27 cellular contexts compared by ENCODE assay signal in the genomic region with DNA sequence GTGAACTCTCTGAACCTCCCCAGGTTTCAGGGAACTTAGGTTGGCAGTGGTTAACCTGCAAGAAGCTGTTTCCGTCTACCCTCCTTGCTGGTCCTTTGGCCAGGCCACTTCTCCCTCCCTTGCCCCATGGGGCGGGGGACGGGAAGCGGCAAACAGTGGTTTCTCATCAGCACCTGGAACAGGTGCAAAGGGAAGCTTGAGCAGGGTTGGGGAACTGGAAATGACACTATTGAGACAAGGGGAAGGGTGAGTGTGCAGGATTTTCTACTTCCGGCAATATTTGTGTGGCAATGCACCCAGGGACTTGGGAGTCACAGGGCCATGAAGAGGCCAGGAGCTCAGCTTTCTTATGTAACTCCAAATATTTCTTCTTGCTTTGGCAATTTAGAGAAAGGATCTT. TPM values are rescaled to one million over a fixed set of nuclear protein-coding genes. Genes with fewer than 3 reads are reported as not detected.
DNase-seq lines count a peak whose midpoint lies in the region; ATAC-seq and TF ChIP-seq lines count a peak whose summit lies in the region.
"Had no signal": no experiment of that assay in that cellular context is flagged by ENCODE, and none has a peak within 500 bp of the region (broad histone marks: within the 10 kb centered on the region; RNA-seq: fewer than 3 reads in every experiment).

No MANE protein-coding gene starts in this region.

- H3K4me1 ChIP-seq in left ventricle myocardium inferior, result peaks cover 12% of the 10 kb centered on the region
- peaks cover 12% of the 10 kb centered on the region for H3K4me1 ChIP-seq in mucosa of descending colon (ENCODE audit: low read depth)
- H3K4me1 ChIP-seq: parathyroid adenoma had no signal

- H3K36me3 ChIP-seq in left ventricle myocardium inferior (no peaks in the 10 kb centered on the region), mucosa of descending colon (ENCODE audit: low read depth) (no peaks in the 10 kb centered on the region)
- H3K36me3 ChIP-seq: cardiac muscle cell, right atrium auricular region had no signal

- H3K27me3 ChIP-seq in left ventricle myocardium inferior (ENCODE audit: low read depth), result no peaks in the 10 kb centered on the region
- H3K27me3 ChIP-seq: cardiac muscle cell, right atrium auricular region had no signal

- no peak overlapping the region for H3K27ac ChIP-seq in left ventricle myocardium inferior (replicated peaks)
- peak overlapping the region; percentile 14 for H3K27ac ChIP-seq in cingulate gyrus (ENCODE audit: low read depth, low read length)
- H3K27ac ChIP-seq: cardiac muscle cell, parathyroid adenoma, right atrium auricular region had no signal

- ATAC-seq in mucosa of descending colon, result peak; percentile 41
- ATAC-seq in GM21360 (IDR thresholded peaks at IDR 0.05; ENCODE audit: unreplicated experiment), result no peak
- no peak for ATAC-seq in GM21526 (IDR thresholded peaks at IDR 0.05; ENCODE audit: low FRiP score, unreplicated experiment)
- ATAC-seq in GM21529 (IDR thresholded peaks at IDR 0.05; ENCODE audit: unreplicated experiment), result no peak
- ATAC-seq: activated CD8-positive, alpha-beta T cell treated with anti-CD3 and anti-CD28 coated beads for 36 hours; natural killer cell treated with Interleukin-12 subunit alpha and Interleukin-12 subunit beta and Interleukin-15 and Interleukin-18, amount 100 ng/mL, for 72 hours; T-helper 17 cell had no signal

- TF ChIP-seq CTCF in left ventricle myocardium inferior (IDR thresholded peaks at IDR 0.05; ENCODE audit: borderline replicate concordance) (no peak), mucosa of descending colon (IDR thresholded peaks at IDR 0.05) (no peak)

- DNase-seq in cardiac septum (ENCODE audit: low spot score) (peak; percentile 91), left ventricle myocardium inferior (no peak), mucosa of descending colon (peak in 2 of 3 donors; percentile 23 to 61), A172 (ENCODE audit: low spot score) (no peak)
- DNase-seq: activated CD4-positive, CD25-positive, alpha-beta regulatory T cell treated with anti-CD3 and anti-CD28 coated beads, Interleukin-2, amount 50 U/mL, for 72 hours; activated CD8-positive, alpha-beta T cell treated with anti-CD3 and anti-CD28 coated beads for 36 hours; amygdala; COR-L47; DMS79; GDM1; H9; hippocampal formation; midbrain; NCI-H1092; NCI-H2029; NCI-H69; stimulated activated CD4-positive, alpha-beta T cell treated with anti-CD3 and anti-CD28 coated beads, Interleukin-12 subunit alpha, Interleukin-12 subunit beta, amount 100 ng/mL, for 4 hours; stimulated activated CD4-positive, alpha-beta T cell treated with anti-CD3 and anti-CD28 coated beads, Interleukin-4, amount 100 ng/mL, for 1 hour; T-helper 17 cell had no signal

- H3K9me3 ChIP-seq in left ventricle myocardium inferior (replicated peaks), result no peaks in the 10 kb centered on the region
- H3K9me3 ChIP-seq in mucosa of descending colon, result no peaks in the 10 kb centered on the region
- H3K9me3 ChIP-seq: right atrium auricular region had no signal

- H3K4me3 ChIP-seq in left ventricle myocardium inferior, result no peak overlapping the region
- H3K4me3 ChIP-seq in mucosa of descending colon, result no peak overlapping the region
- H3K4me3 ChIP-seq: cardiac muscle cell, right atrium auricular region had no signal

- intact Hi-C loops in cardiac septum (cut with DNase I) (no loop called here), left ventricle myocardium inferior (cut with micrococcal nuclease) (no loop called here), mucosa of descending colon (cut with DNase I, micrococcal nuclease) (no loop called here)

RNA-seq across cellular contexts. Expression of gene SARS1, which starts 29.1 kb away (rescaled TPM):
- total RNA-seq in cardiac septum (104 TPM), left ventricle myocardium inferior (92.0 TPM), mucosa of descending colon (100 to 1,000 TPM; 124 to 143 (median 125) TPM)
- total RNA-seq in A172 (2014; rRNA removed; shearing (Covaris generic)), result 224 and 232 TPM in 2 replicates

Comparison
In these comparisons a context has a peak if more than half of its experiments do, and no peak if none do; other contexts are left out.
1. DNase-seq: peak in cardiac septum (single experiment) and mucosa of descending colon (2 of 3); none in left ventricle myocardium inferior (single experiment) and A172 (single experiment).